In the genomic region with DNA sequence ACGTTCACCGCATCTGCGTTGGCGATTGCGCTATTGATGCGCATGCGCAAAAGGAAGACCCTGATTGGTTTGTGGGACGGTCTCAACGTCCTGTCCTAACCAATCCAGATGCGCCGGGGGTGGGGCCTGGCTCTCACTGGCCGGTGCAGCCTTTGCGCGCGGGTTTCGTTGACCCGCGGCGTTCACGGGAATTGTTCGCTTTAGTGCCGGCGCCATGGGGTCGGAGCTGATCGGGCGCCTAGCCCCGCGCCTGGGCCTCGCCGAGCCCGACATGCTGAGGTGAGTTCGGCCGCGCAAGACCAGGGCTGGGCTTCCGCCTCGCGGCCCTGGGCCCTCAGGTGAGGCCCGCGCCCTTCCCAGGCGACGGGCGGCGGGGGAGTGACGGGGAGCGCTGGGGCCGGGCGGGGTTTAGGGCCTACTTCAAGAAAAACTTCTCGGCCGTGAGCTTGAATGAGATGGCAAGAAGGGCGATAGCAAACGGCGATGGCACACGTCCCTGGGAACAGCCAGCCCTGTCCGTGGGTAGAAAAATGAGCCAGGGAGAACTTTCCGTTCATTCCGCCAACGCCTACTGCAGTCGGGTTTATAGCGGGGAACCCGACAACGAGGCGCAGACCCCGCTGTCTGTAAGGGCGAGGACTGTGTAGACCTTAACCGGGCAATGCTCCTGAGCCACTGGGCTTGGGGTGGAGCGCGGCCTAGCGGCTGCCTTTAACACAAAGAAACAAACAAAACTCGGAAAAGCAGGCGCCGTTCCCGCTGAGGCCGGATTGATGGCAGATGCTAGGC, we compare ENCODE assay signal across 8 cellular contexts. TPM values are rescaled to one million over a fixed set of nuclear protein-coding genes. Genes with fewer than 3 reads are reported as not detected.
DNase-seq lines count a peak whose midpoint lies in the region; ATAC-seq and TF ChIP-seq lines count a peak whose summit lies in the region.

Gene ORC6 (plus strand): TSS at position 168 of the 789 bp plus-strand sequence. CDS start 47 bp downstream, at position 215.

- H3K36me3 ChIP-seq in right atrium auricular region (no peaks in the 10 kb centered on the region), vagina (no peaks in the 10 kb centered on the region)

- no peak for TF ChIP-seq POLR2A in vagina (IDR thresholded peaks at IDR 0.05)

- DNase-seq in GM13977 (ENCODE audit: low spot score) (peak; percentile 95), NCI-H146 (lab: John Stamatoyannopoulos, UW) (peak; percentile 97), amygdala (lab: John Stamatoyannopoulos, UW) (peak; percentile 92 to 100 (median 98)), right atrium auricular region (ENCODE audit: low spot score) (peak; percentile 99), pulmonary artery endothelial cell (ENCODE audit: low read depth, low spot score) (peak; percentile 81), vagina (ENCODE audit: extremely low spot score in 2 of 2) (no peak)

- TF ChIP-seq CTCF in GM13977 (IDR thresholded peaks at IDR 0.05; ENCODE audit: extremely low read depth, insufficient read depth, missing control alignments) (peak; percentile 69), right atrium auricular region (IDR thresholded peaks at IDR 0.05) (peak in 1 of 2 donors; percentile 39), vagina (IDR thresholded peaks at IDR 0.05) (peak in 1 of 3 experiments; percentile 16)

- intact Hi-C loops in T-helper 1 cell treated with Interleukin-12 subunit alpha and Interleukin-12 subunit beta and Interleukin-4 antibody, amounts not matched to agents 30 ng/mL and 1 ng/mL, for 36 hours (cut with micrococcal nuclease): loop anchor here (1.0 to 5.0 kb wide), 16 partner anchors 16 to 1923 kb away; partner anchors contain the start of genes C16orf87, DNAJA2, GPT2 and ITFG1
- intact Hi-C loops in vagina (cut with DNase I): loop anchor here (5.0 kb wide), 1 partner anchor 143 kb away; the partner anchor contains the start of gene C16orf87

- peak within 1 kb of the TSS; percentile 91 to 94 for H3K27ac ChIP-seq in right atrium auricular region
- peak within 1 kb of the TSS; percentile 96 for H3K27ac ChIP-seq in vagina

- H3K9me3 ChIP-seq in right atrium auricular region: no peaks in the 10 kb centered on the region
- H3K9me3 ChIP-seq in vagina: no peaks in the 10 kb centered on the region

- ATAC-seq in HG02852 (IDR thresholded peaks at IDR 0.05; ENCODE audit: unreplicated experiment): peak; percentile 76

- in situ Hi-C loops in GM13977 (cut with MboI; ENCODE audit: low pct_unique_long_range_greater_than_20kb, low sequenced_read_pairs, unreplicated experiment): loop anchor here (10.0 kb wide), 1 partner anchor 95 kb away; no protein-coding TSS in a partner anchor

- peak within 1 kb of the TSS; percentile 73 to 83 for H3K4me3 ChIP-seq in right atrium auricular region
- H3K4me3 ChIP-seq in vagina: peak within 1 kb of the TSS; percentile 87 to 99

- H3K27me3 ChIP-seq in right atrium auricular region (no peaks in the 10 kb centered on the region), vagina (no peaks in the 10 kb centered on the region)

- peaks cover 0 to 41% of the 10 kb centered on the region in 2 donors for H3K4me1 ChIP-seq in right atrium auricular region
- H3K4me1 ChIP-seq in vagina: peaks cover 51% of the 10 kb centered on the region

RNA-seq across cellular contexts. Expression of gene ORC6, which starts in this region (rescaled TPM):
- 33.9 and 36.5 TPM in 2 replicates for total RNA-seq in T-helper 1 cell treated with Interleukin-12 subunit alpha and Interleukin-12 subunit beta and Interleukin-4 antibody, amounts not matched to agents 30 ng/mL and 1 ng/mL, for 36 hours
- total RNA-seq in right atrium auricular region (1 to 10 TPM; 1.8 to 2.6 TPM), pulmonary artery endothelial cell (14.0 and 16.0 TPM in 2 replicates), vagina (2.2 TPM)

Comparison
In these comparisons a context has a peak if more than half of its experiments do, and no peak if none do; other contexts are left out.
1. DNase-seq: peak in GM13977 (single experiment), NCI-H146 (single experiment), amygdala (56 of 56), right atrium auricular region (single experiment) and pulmonary artery endothelial cell (single experiment); none in vagina (0 of 2).